Comparison of ENCODE assay signal across 35 cellular contexts in genomic region chr17:73500414-73500999, GRCh38.
"Had no signal": no experiment of that assay in that cellular context is flagged by ENCODE, and none has a peak within 500 bp of the region (broad histone marks: within the 10 kb centered on the region; RNA-seq: fewer than 3 reads in every experiment).

No MANE protein-coding gene starts in this region.

- H3K4me1 Mint-ChIP-seq: activated B cell treated with CpG ODN at 0.5 μM for 24 hours; activated naive CD4-positive, alpha-beta T cell treated with anti-CD3 and anti-CD28 coated beads, Interleukin-2, amount 10 ng/mL, durations not matched to agents 7 days and 5 days had no signal

- H3K36me3 ChIP-seq: ascending aorta, cardiac muscle cell, MG63, Peyer's patch had no signal

- H3K4me3 ChIP-seq: ascending aorta, cardiac muscle cell, MG63, Peyer's patch had no signal

- H3K27ac ChIP-seq: ascending aorta, cardiac muscle cell, Peyer's patch, VCaP had no signal

- H3K27me3 ChIP-seq: ascending aorta, cardiac muscle cell, Peyer's patch had no signal

- H3K9me3 ChIP-seq: ascending aorta, MG63 had no signal

- DNase-seq: activated B cell treated with CpG ODN at 0.5 μM for 24 hours; activated CD4-positive, alpha-beta memory T cell treated with anti-CD3 and anti-CD28 coated beads for 36 hours; activated CD4-positive, alpha-beta T cell treated with anti-CD3 and anti-CD28 coated beads for 4 hours; activated CD4-positive, alpha-beta T cell treated with anti-CD3 and anti-CD28 coated beads, Interleukin-2, amount 50 U/mL, for 1 hour; activated CD4-positive, CD25-positive, alpha-beta regulatory T cell treated with anti-CD3 and anti-CD28 coated beads, Interleukin-2, amount 50 U/mL, for 72 hours; activated CD8-positive, alpha-beta memory T cell treated with anti-CD3 and anti-CD28 coated beads, Interleukin-2, amount 50 U/mL, for 4 hours; activated effector memory CD4-positive, alpha-beta T cell treated with Interleukin-2 at 50 U/mL for 16 hours; activated naive CD4-positive, alpha-beta T cell treated with anti-CD3 and anti-CD28 coated beads, Interleukin-2, amount 10 ng/mL, durations not matched to agents 7 days and 5 days; activated T-cell treated with anti-CD3 and anti-CD28 coated beads for 4 hours; activated T-cell treated with anti-CD3 and anti-CD28 coated beads, Interleukin-2, amount 50 U/mL, for 4 hours; amygdala; Kasumi-1; KG1; MG63; MV-4-11; NCI-H1092; NCI-H1436 treated with DMSO at 0.1 percent for 48 hours; NCI-H1694 treated with DMSO at 0.1 percent for 48 hours; NCI-H2029; NCI-H345; NCI-H524 treated with DMSO at 0.1 percent for 48 hours; NK-92 treated with Interleukin-12 subunit alpha and Interleukin-12 subunit beta, amount 100 ng/mL, for 24 hours; PC-3; Peyer's patch; RPMI8226; SIG-M5; T-cell; T-helper 17 cell; T-helper 9 cell had no signal

- H3K4me1 ChIP-seq: ascending aorta, Peyer's patch had no signal

- H3K36me3 Mint-ChIP-seq: activated CD4-positive, alpha-beta memory T cell treated with anti-CD3 and anti-CD28 coated beads for 36 hours; activated naive CD4-positive, alpha-beta T cell treated with anti-CD3 and anti-CD28 coated beads, Interleukin-2, amount 10 ng/mL, durations not matched to agents 7 days and 5 days; T-cell had no signal

- H3K27ac Mint-ChIP-seq: activated B cell treated with CpG ODN at 0.5 μM for 24 hours; activated CD4-positive, alpha-beta memory T cell treated with anti-CD3 and anti-CD28 coated beads for 36 hours; activated naive CD4-positive, alpha-beta T cell treated with anti-CD3 and anti-CD28 coated beads, Interleukin-2, amount 10 ng/mL, durations not matched to agents 7 days and 5 days; activated naive CD8-positive, alpha-beta T cell; activated T-helper 1 cell treated with anti-CD3 and anti-CD28 coated beads, Interleukin-12 subunit alpha, Interleukin-12 subunit beta, Interleukin-2, Interleukin-4 antibody, amounts not matched to agents 30 ng/mL and 10 ng/mL and 1 ng/mL, durations not matched to agents 14 hours and 24 hours and 36 hours; T-cell; T-helper 17 cell had no signal

- H3K4me3 Mint-ChIP-seq: activated B cell treated with CpG ODN at 0.5 μM for 24 hours; activated CD4-positive, alpha-beta memory T cell treated with anti-CD3 and anti-CD28 coated beads for 36 hours; activated naive CD4-positive, alpha-beta T cell treated with anti-CD3 and anti-CD28 coated beads, Interleukin-2, amount 10 ng/mL, durations not matched to agents 7 days and 5 days; activated naive CD8-positive, alpha-beta T cell; activated T-cell treated with anti-CD3 and anti-CD28 coated beads, Interleukin-2, amount 50 U/mL, for 4 hours; activated T-helper 1 cell treated with anti-CD3 and anti-CD28 coated beads, Interleukin-12 subunit alpha, Interleukin-12 subunit beta, Interleukin-2, Interleukin-4 antibody, amounts not matched to agents 30 ng/mL and 10 ng/mL and 1 ng/mL, durations not matched to agents 14 hours and 24 hours and 36 hours; T-cell; T-helper 17 cell had no signal

- H3K27me3 Mint-ChIP-seq: activated B cell treated with CpG ODN at 0.5 μM for 24 hours; activated naive CD8-positive, alpha-beta T cell had no signal

- ATAC-seq: activated T-cell treated with anti-CD3 and anti-CD28 coated beads, Interleukin-2, amount 50 U/mL, for 4 hours; PC-3; SK-N-SH treated with all-trans-retinoic acid at 6 μM for 48 hours; T-cell; T-helper 17 cell had no signal

- H3K9me3 Mint-ChIP-seq: activated B cell treated with CpG ODN at 0.5 μM for 24 hours; activated CD4-positive, alpha-beta memory T cell treated with anti-CD3 and anti-CD28 coated beads for 36 hours; activated naive CD4-positive, alpha-beta T cell treated with anti-CD3 and anti-CD28 coated beads, Interleukin-2, amount 10 ng/mL, durations not matched to agents 7 days and 5 days; activated T-cell treated with anti-CD3 and anti-CD28 coated beads, Interleukin-2, amount 50 U/mL, for 4 hours; activated T-helper 1 cell treated with anti-CD3 and anti-CD28 coated beads, Interleukin-12 subunit alpha, Interleukin-12 subunit beta, Interleukin-2, Interleukin-4 antibody, amounts not matched to agents 30 ng/mL and 10 ng/mL and 1 ng/mL, durations not matched to agents 14 hours and 24 hours and 36 hours; T-cell had no signal
